ENCODE assay signal across 20 cellular contexts in the genomic region with DNA sequence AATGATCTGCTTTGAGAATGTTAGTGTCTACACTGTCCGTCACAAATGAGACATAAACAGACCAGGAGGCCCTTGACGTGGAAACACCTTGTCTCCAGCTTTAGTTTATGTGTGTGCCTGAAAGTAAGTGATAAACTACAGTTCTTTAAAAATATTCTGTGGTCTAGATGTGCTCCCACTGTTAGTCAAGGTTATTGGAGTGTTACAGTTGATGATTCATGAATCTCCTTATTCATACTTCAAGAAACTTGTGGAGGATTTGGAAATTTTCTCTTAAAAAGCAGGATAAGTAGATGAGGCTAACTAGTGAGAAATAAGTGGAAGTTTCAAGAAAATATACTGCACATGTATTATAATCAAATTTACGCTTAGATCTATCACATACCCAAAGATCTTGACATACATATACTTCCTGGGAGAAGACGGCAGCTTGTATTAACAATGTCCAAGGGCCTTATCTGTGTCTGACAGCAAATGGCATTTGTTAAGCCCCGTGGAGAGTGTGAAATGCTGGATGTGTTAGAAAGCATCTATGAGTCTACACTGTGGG.
DNase-seq lines count a peak whose midpoint lies in the region; FAIRE-seq and TF ChIP-seq lines count a peak whose summit lies in the region.
"Had no signal": no experiment of that assay in that cellular context is flagged by ENCODE, and none has a peak within 500 bp of the region (broad histone marks: within the 10 kb centered on the region; RNA-seq: fewer than 3 reads in every experiment).

No MANE protein-coding gene starts in this region.

- H3K27ac Mint-ChIP-seq in astrocyte (ENCODE audit: unreplicated experiment): no peak overlapping the region
- H3K27ac Mint-ChIP-seq in glutamatergic neuron (ENCODE audit: unreplicated experiment): no peak overlapping the region
- H3K27ac Mint-ChIP-seq: activated T-helper 2 cell treated with anti-CD3 and anti-CD28 coated beads, Interferon-gamma antibody, Interleukin-2, Interleukin-4, amounts not matched to agents 10 μg/mL and 5 μg/mL and 100 μg/mL, durations not matched to agents 14 hours and 24 hours and 36 hours; effector memory CD8-positive, alpha-beta T cell; progenitor cell of endocrine pancreas had no signal

- no peak overlapping the region for H3K27ac ChIP-seq in astrocyte (ENCODE audit: low read depth, low read length)
- H3K27ac ChIP-seq: skin epidermis had no signal

- H3K27me3 Mint-ChIP-seq in astrocyte (ENCODE audit: low read depth, unreplicated experiment) (no peaks in the 10 kb centered on the region), glutamatergic neuron (ENCODE audit: unreplicated experiment) (peaks cover 3% of the 10 kb centered on the region)

- no peaks in the 10 kb centered on the region for H3K4me1 ChIP-seq in astrocyte (ENCODE audit: insufficient read depth, low read length)

- H3K27me3 ChIP-seq in astrocyte (ENCODE audit: insufficient read depth, low read length): no peaks in the 10 kb centered on the region

- no peak overlapping the region for H3K9ac ChIP-seq in astrocyte (ENCODE audit: low read length)

- no peaks in the 10 kb centered on the region for H4K20me1 ChIP-seq in astrocyte (ENCODE audit: insufficient read depth, low read length)

- H3K4me1 Mint-ChIP-seq in astrocyte (ENCODE audit: low read depth, unreplicated experiment) (peaks cover 10% of the 10 kb centered on the region), glutamatergic neuron (ENCODE audit: low read depth, unreplicated experiment) (no peaks in the 10 kb centered on the region)

- no peak overlapping the region for H3K4me2 ChIP-seq in astrocyte (ENCODE audit: low read length)

- DNase-seq in ACHN (peak; percentile 41), HS-5 (ENCODE audit: low read depth) (peak; percentile 22), astrocyte (ENCODE audit: low read depth) (peak; percentile 78), foreskin fibroblast (peak; percentile 13 to 23), retina (no peak), glutamatergic neuron (no peak), NCI-H748 treated with DMSO at 0.1 percent for 48 hours (lab: John Stamatoyannopoulos, UW) (no peak)
- DNase-seq in effector CD8-positive, alpha-beta T cell (lab: John Stamatoyannopoulos, UW): no peak
- DNase-seq: activated CD4-positive, alpha-beta T cell treated with anti-CD3 and anti-CD28 coated beads for 4 hours; effector memory CD8-positive, alpha-beta T cell; KG1; NCI-H1048; NCI-H510A; stimulated activated CD4-positive, alpha-beta T cell treated with anti-CD3 and anti-CD28 coated beads, Interleukin-2, amount 100 ng/mL, for 48 hours; SW 1271 had no signal

- no peaks in the 10 kb centered on the region for H3K9me3 ChIP-seq in astrocyte (ENCODE audit: insufficient read depth, low read depth, low read length)

- no peaks in the 10 kb centered on the region for H3K36me3 ChIP-seq in astrocyte (ENCODE audit: insufficient read depth, low read length)

- H3K79me2 ChIP-seq in astrocyte (ENCODE audit: insufficient read depth, low read length): no peaks in the 10 kb centered on the region

- H3K9me3 Mint-ChIP-seq in astrocyte (ENCODE audit: unreplicated experiment) (peaks cover 9% of the 10 kb centered on the region), glutamatergic neuron (ENCODE audit: unreplicated experiment) (peaks cover 1% of the 10 kb centered on the region)
- H3K9me3 Mint-ChIP-seq: activated T-helper 2 cell treated with anti-CD3 and anti-CD28 coated beads, Interferon-gamma antibody, Interleukin-2, Interleukin-4, amounts not matched to agents 10 μg/mL and 5 μg/mL and 100 μg/mL, durations not matched to agents 14 hours and 24 hours and 36 hours; effector memory CD8-positive, alpha-beta T cell had no signal

- in situ Hi-C loops in ACHN (cut with HindIII; ENCODE audit: low pct_ligation_motif_present, low pct_unique_long_range_greater_than_20kb, low sequenced_read_pairs): no loop called here

- TF ChIP-seq CTCF in astrocyte (IDR thresholded peaks at IDR 0.05; ENCODE audit: insufficient read depth, low read depth, low read length): no peak
- no peak for TF ChIP-seq CTCF in foreskin fibroblast (IDR thresholded peaks at IDR 0.05; ENCODE audit: low read depth, low read length)
- no peak for TF ChIP-seq CTCF in glutamatergic neuron (IDR thresholded peaks at IDR 0.05; ENCODE audit: partially characterized antibody, unreplicated experiment)

- FAIRE-seq in astrocyte (lab: Jason Lieb, UNC): no peak
- FAIRE-seq: A204.1, urothelium cell line had no signal

- H2AFZ ChIP-seq in astrocyte (ENCODE audit: low read depth, low read length): no peak overlapping the region

- H3K4me3 ChIP-seq in astrocyte (ENCODE audit: insufficient read depth, low read depth, low read length) (no peak overlapping the region), foreskin fibroblast (ENCODE audit: low read depth in 1 of 2, low read length in 2 of 2) (no peak overlapping the region)
- H3K4me3 ChIP-seq: skin epidermis had no signal

- H3K36me3 Mint-ChIP-seq in astrocyte (ENCODE audit: low read depth, unreplicated experiment) (no peaks in the 10 kb centered on the region), glutamatergic neuron (ENCODE audit: unreplicated experiment) (peaks cover 4% of the 10 kb centered on the region)

- H3K4me3 Mint-ChIP-seq in astrocyte (ENCODE audit: unreplicated experiment) (no peak overlapping the region), glutamatergic neuron (ENCODE audit: unreplicated experiment) (no peak overlapping the region)
- H3K4me3 Mint-ChIP-seq: effector memory CD8-positive, alpha-beta T cell had no signal

Comparison
In these comparisons a context has a peak if more than half of its experiments do, and no peak if none do; other contexts are left out.
1. DNase-seq: peak in ACHN (single experiment), HS-5 (single experiment), astrocyte (single experiment) and foreskin fibroblast (2 of 2); none in retina (single experiment), glutamatergic neuron (single experiment), NCI-H748 treated with DMSO at 0.1 percent for 48 hours (single experiment) and effector CD8-positive, alpha-beta T cell (single experiment).